In genomic region chr6:114167583-114168576, GRCh38 we compare ENCODE assay signal across 19 cellular contexts.
DNase-seq lines count a peak whose midpoint lies in the region; ATAC-seq and TF ChIP-seq lines count a peak whose summit lies in the region.
"Had no signal": no experiment of that assay in that cellular context is flagged by ENCODE, and none has a peak within 500 bp of the region (broad histone marks: within the 10 kb centered on the region; RNA-seq: fewer than 3 reads in every experiment).

No MANE protein-coding gene starts in this region.

- H3K4me3 ChIP-seq in Caco-2 (ENCODE audit: low read depth, low read length) = no peak overlapping the region
- H3K4me3 ChIP-seq in HUES48 (ENCODE audit: low read depth, low read length) = no peak overlapping the region
- H3K4me3 ChIP-seq in neuronal stem cell (ENCODE audit: low read length in 2 of 2) = no peak overlapping the region
- H3K4me3 ChIP-seq: GM12878, GM23248, Peyer's patch had no signal

- H2AFZ ChIP-seq in neuronal stem cell (ENCODE audit: low read length) = peak overlapping the region; percentile 1
- H2AFZ ChIP-seq: GM23248 had no signal

- CTCF ChIA-PET in Caco-2 (lab: Charles Lee) = interaction anchor here (0.6 to 1.6 kb wide), 3 partner anchors 23 to 210 kb away, joined by 3 to 5 read pairs (median 3); no protein-coding TSS in a partner anchor

- no peak overlapping the region for H3K4ac ChIP-seq in neuronal stem cell (ENCODE audit: low read length)

- no peak overlapping the region for H3K4me2 ChIP-seq in neuronal stem cell (ENCODE audit: insufficient read depth, low read length, poor library complexity, severe bottlenecking)

- H3K27me3 ChIP-seq in Caco-2 (replicated peaks; ENCODE audit: control insufficient read depth, insufficient read depth, low read length) = no peaks in the 10 kb centered on the region
- no peaks in the 10 kb centered on the region for H3K27me3 ChIP-seq in HUES48 (ENCODE audit: control insufficient read depth, insufficient read depth, low read length)
- H3K27me3 ChIP-seq in neuronal stem cell (ENCODE audit: control insufficient read depth in 3 of 3, insufficient read depth in 3 of 3, low read depth in 1 of 3, low read length in 3 of 3) = no peaks in the 10 kb centered on the region
- H3K27me3 ChIP-seq: Peyer's patch had no signal

- POLR2A ChIA-PET in Caco-2 (lab: Charles Lee) = interaction anchor here (0.7 kb wide), 1 partner anchor 589 kb away, joined by 3 read pairs; no protein-coding TSS in a partner anchor

- H2BK15ac ChIP-seq in neuronal stem cell (ENCODE audit: low read length) = no peak overlapping the region

- no peak overlapping the region for H3K14ac ChIP-seq in neuronal stem cell (ENCODE audit: low read length)

- H3K4me3 Mint-ChIP-seq in Caco-2 (ENCODE audit: unreplicated experiment) = peak overlapping the region; percentile 52
- H3K4me3 Mint-ChIP-seq: HFFc6, IgD-negative memory B cell had no signal

- BruUV-seq in Caco-2 (replicated peaks; lab: Mats Ljungman, UMichigan) = no TSS peak

- DNase-seq in Caco-2 = peak; percentile 36 to 38
- no peak for DNase-seq in caudate nucleus (lab: John Stamatoyannopoulos, UW)
- no peak for DNase-seq in neuronal stem cell (ENCODE audit: low spot score)
- no peak for DNase-seq in glomerular visceral epithelial cell (ENCODE audit: extremely low spot score)
- no peak for DNase-seq in SKM-1 treated with dmso at 0.1 percent for 144 hours (lab: John Stamatoyannopoulos, UW; ENCODE audit: unreplicated experiment)
- DNase-seq in NCI-H1694 treated with DMSO at 0.1 percent for 48 hours (lab: John Stamatoyannopoulos, UW) = no peak
- DNase-seq: AML-193, GM23248, HFFc6, MV-4-11, NCI-H1436, NCI-H2107, NCI-H69, Peyer's patch, SHP77 treated with DMSO at 0.1 percent for 48 hours had no signal

- H4K91ac ChIP-seq in neuronal stem cell (ENCODE audit: low read depth, low read length, poor library complexity) = no peak overlapping the region

- no peak overlapping the region for H3K23ac ChIP-seq in neuronal stem cell (ENCODE audit: low read depth, low read length, poor library complexity)

- H2AK5ac ChIP-seq in neuronal stem cell (ENCODE audit: low read depth, low read length) = no peak overlapping the region

- H2BK5ac ChIP-seq in neuronal stem cell (ENCODE audit: low read length) = no peak overlapping the region

- H3K79me1 ChIP-seq in neuronal stem cell (ENCODE audit: low read depth, low read length) = no peaks in the 10 kb centered on the region

- TF ChIP-seq CTCF in Caco-2 (IDR thresholded peaks at IDR 0.05; ENCODE audit: insufficient read depth in 1 of 2, low read depth in 1 of 2, low read length in 1 of 2, severe bottlenecking in 1 of 2, unreplicated experiment in 1 of 2) = no peak

- no peak overlapping the region for H4K8ac ChIP-seq in neuronal stem cell (ENCODE audit: low read depth, low read length)

- H2BK12ac ChIP-seq in neuronal stem cell (ENCODE audit: low read length) = no peak overlapping the region

- H3K9ac ChIP-seq in HUES48 (ENCODE audit: low read depth, low read length) = no peak overlapping the region
- no peak overlapping the region for H3K9ac ChIP-seq in neuronal stem cell (ENCODE audit: low read depth, low read length, poor library complexity)
- H3K9ac ChIP-seq: GM23248 had no signal

- no peak overlapping the region for H3K18ac ChIP-seq in neuronal stem cell (ENCODE audit: low read length)

- H3K9me3 ChIP-seq in Caco-2 = no peaks in the 10 kb centered on the region
- no peaks in the 10 kb centered on the region for H3K9me3 ChIP-seq in HUES48 (ENCODE audit: control insufficient read depth, insufficient read depth, low read length)
- H3K9me3 ChIP-seq in neuronal stem cell (replicated peaks in 1 of 2; ENCODE audit: control insufficient read depth in 2 of 2, insufficient read depth in 1 of 2, low read depth in 1 of 2, low read length in 2 of 2) = no peaks in the 10 kb centered on the region
- H3K9me3 ChIP-seq: Peyer's patch had no signal

- intact Hi-C loops in Caco-2 (cut with micrococcal nuclease; ENCODE audit: unreplicated experiment) = loop anchor here (1.0 to 2.0 kb wide), 4 partner anchors 23 to 135 kb away; no protein-coding TSS in a partner anchor

- H3K27ac Mint-ChIP-seq in Caco-2 (ENCODE audit: unreplicated experiment) = peak overlapping the region; percentile 12
- H3K27ac Mint-ChIP-seq: HFFc6 had no signal

- no peaks in the 10 kb centered on the region for H3K27me3 Mint-ChIP-seq in Caco-2 (ENCODE audit: insufficient read depth, unreplicated experiment)
- H3K27me3 Mint-ChIP-seq: IgD-negative memory B cell had no signal

- peaks cover 26% of the 10 kb centered on the region for H3K4me1 Mint-ChIP-seq in Caco-2 (ENCODE audit: low read depth, unreplicated experiment)
- H3K4me1 Mint-ChIP-seq: IgD-negative memory B cell had no signal

- H3K27ac ChIP-seq in HUES48 (ENCODE audit: low read depth, low read length) (peak overlapping the region; percentile 42), caudate nucleus (ENCODE audit: low read depth, low read length) (peak overlapping the region; percentile 31), neuronal stem cell (replicated peaks; ENCODE audit: low read length) (no peak overlapping the region)
- H3K27ac ChIP-seq: GM23248, Peyer's patch had no signal

- H2BK120ac ChIP-seq in neuronal stem cell (ENCODE audit: low read depth, low read length) = no peak overlapping the region

- H3K36me3 ChIP-seq in Caco-2 (ENCODE audit: control insufficient read depth, insufficient read depth, low read length) (no peaks in the 10 kb centered on the region), HUES48 (ENCODE audit: control insufficient read depth, insufficient read depth, low read length) (peaks cover 12% of the 10 kb centered on the region; the same call in 1 of the 2 replicates), neuronal stem cell (replicated peaks in 1 of 2; ENCODE audit: control insufficient read depth in 2 of 2, insufficient read depth in 2 of 2, low read length in 2 of 2) (no peaks in the 10 kb centered on the region)
- H3K36me3 ChIP-seq: Peyer's patch had no signal

- H3K36me3 Mint-ChIP-seq in Caco-2 (ENCODE audit: insufficient read depth, unreplicated experiment) = no peaks in the 10 kb centered on the region
- H3K36me3 Mint-ChIP-seq: IgD-negative memory B cell had no signal

- WGBS in neuronal stem cell (ENCODE audit: extremely low coverage in 2 of 2, insufficient read length in 2 of 2, insufficient replicate concordance in 1 of 2), 2 donors = 100% methylated on average over 3 of the region's 13 CpGs; no CpG with 5 or more reads in 1 of the 2 donors

- no peak for ATAC-seq in GM19395 (IDR thresholded peaks at IDR 0.05; ENCODE audit: unreplicated experiment)
- ATAC-seq: GM12878 had no signal

- no peaks in the 10 kb centered on the region for H3K9me3 Mint-ChIP-seq in Caco-2 (ENCODE audit: unreplicated experiment)
- H3K9me3 Mint-ChIP-seq: HFFc6, IgD-negative memory B cell had no signal

- H3K4me1 ChIP-seq in Caco-2 = peaks cover 48% of the 10 kb centered on the region
- peaks cover 30% of the 10 kb centered on the region for H3K4me1 ChIP-seq in HUES48 (ENCODE audit: control insufficient read depth, insufficient read depth, low read length)
- H3K4me1 ChIP-seq in neuronal stem cell (ENCODE audit: control insufficient read depth in 2 of 2, insufficient read depth in 1 of 2, low read depth in 1 of 2, low read length in 2 of 2) = peaks cover 0 to 3% of the 10 kb centered on the region in 2 donors
- H3K4me1 ChIP-seq: Peyer's patch had no signal

Comparison
In these comparisons a context has a peak if more than half of its experiments do, and no peak if none do; other contexts are left out.
1. DNase-seq: peak in Caco-2 (2 of 2); none in caudate nucleus (0 of 61), neuronal stem cell (single experiment), glomerular visceral epithelial cell (single experiment), SKM-1 treated with dmso at 0.1 percent for 144 hours (single experiment) and NCI-H1694 treated with DMSO at 0.1 percent for 48 hours (single experiment).